ENCODE assay signal across 19 cellular contexts in the genomic region with DNA sequence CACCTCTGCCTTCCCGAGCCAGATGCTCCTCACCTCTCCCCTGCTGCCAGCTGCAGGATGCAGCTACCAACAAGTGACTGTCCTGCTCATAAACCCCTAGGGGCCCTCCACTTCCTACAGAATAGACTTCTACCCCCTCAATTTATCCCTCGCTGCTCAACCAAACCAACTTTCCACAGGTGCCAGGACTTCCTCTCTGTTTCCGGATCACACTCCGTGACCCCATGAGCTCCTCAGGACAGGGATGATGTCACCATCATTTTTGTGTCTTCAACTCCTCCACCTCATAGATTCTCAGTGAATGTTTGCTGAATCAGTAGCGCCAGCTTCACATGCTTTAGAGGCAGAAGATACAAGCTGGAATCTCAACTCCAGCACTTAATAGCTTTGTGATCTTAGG. TPM values are rescaled to one million over a fixed set of nuclear protein-coding genes. Genes with fewer than 3 reads are reported as not detected.
A peak's percentile ranks its signal among the peaks of the same experiment; 100 is the strongest.
DNase-seq lines count a peak whose midpoint lies in the region; ATAC-seq, FAIRE-seq and TF ChIP-seq lines count a peak whose summit lies in the region.
"Had no signal": no experiment of that assay in that cellular context is flagged by ENCODE, and none has a peak within 500 bp of the region (broad histone marks: within the 10 kb centered on the region; RNA-seq: fewer than 3 reads in every experiment).

No MANE protein-coding gene starts in this region.

- H3K27me3 ChIP-seq in GM12878 (replicated peaks in 1 of 2; ENCODE audit: control insufficient read depth in 2 of 2, insufficient read depth in 2 of 2, low read length in 1 of 2) (no peaks in the 10 kb centered on the region), lower lobe of right lung (ENCODE audit: low read depth) (no peaks in the 10 kb centered on the region), hepatocyte (no peaks in the 10 kb centered on the region)
- H3K27me3 ChIP-seq: SJSA1 had no signal

- H3K4me3 ChIP-seq in GM12878 (no peak overlapping the region), lower lobe of right lung (no peak overlapping the region), hepatocyte (no peak overlapping the region)
- H3K4me3 ChIP-seq: SJSA1 had no signal

- no peaks in the 10 kb centered on the region for H3K36me3 ChIP-seq in GM12878 (ENCODE audit: control insufficient read depth in 2 of 2, insufficient read depth in 2 of 2, low read length in 1 of 2)
- no peaks in the 10 kb centered on the region for H3K36me3 ChIP-seq in lower lobe of right lung
- no peaks in the 10 kb centered on the region for H3K36me3 ChIP-seq in hepatocyte (replicated peaks; ENCODE audit: insufficient read depth, low read depth)
- H3K36me3 ChIP-seq: SJSA1 had no signal

- in situ Hi-C loops in GM12878 (cut with MboI): no loop called here

- CTCF ChIA-PET in GM12878 (lab: Yijun Ruan, JAX): interaction anchor here (1.2 to 2.7 kb wide), 5 partner anchors 18 to 85 kb away, joined by 3 to 9 read pairs (median 4); no protein-coding TSS in a partner anchor

- H3K27ac ChIP-seq in GM12878 (ENCODE audit: control insufficient read depth, insufficient read depth): no peak overlapping the region
- H3K27ac ChIP-seq in lower lobe of right lung: no peak overlapping the region
- H3K27ac ChIP-seq in hepatocyte: no peak overlapping the region
- H3K27ac ChIP-seq: SJSA1 had no signal

- H2AFZ ChIP-seq in GM12878 (ENCODE audit: control insufficient read depth, low read depth, low read length) (no peak overlapping the region), hepatocyte (no peak overlapping the region)

- H3K4me3 Mint-ChIP-seq in stimulated activated memory B cell treated with anti-CD40 and anti-IgM and Interleukin-4, amounts not matched to agents 10 μg/mL and 1 μg/mL and 100 μg/mL, for 72 hours: no peak overlapping the region
- H3K4me3 Mint-ChIP-seq: CD8-positive, alpha-beta memory T cell had no signal

- SMC1A ChIA-PET in GM12878 (lab: Charles Lee; ENCODE audit: uncharacterized antibody, unreplicated experiment): interaction anchor here (1.5 to 2.5 kb wide), 4 partner anchors 27 to 78 kb away, joined by 4 to 6 read pairs (median 5); no protein-coding TSS in a partner anchor

- DNase-seq in Kasumi-1 (lab: John Stamatoyannopoulos, UW) (peak; percentile 15 to 16), GM12878 (ENCODE audit: low read depth, low spot score) (no peak), lower lobe of right lung (no peak), hepatocyte (ENCODE audit: low spot score) (no peak)
- DNase-seq: Calu3; CD8-positive, alpha-beta memory T cell; MV-4-11; NCI-H2081; NCI-H2171 treated with DMSO at 0.1 percent for 48 hours; NCI-H524 treated with DMSO at 0.1 percent for 48 hours; NCI-H82 had no signal

- H3K27ac Mint-ChIP-seq in stimulated activated memory B cell treated with anti-CD40 and anti-IgM and Interleukin-4, amounts not matched to agents 10 μg/mL and 1 μg/mL and 100 μg/mL, for 72 hours: peak overlapping the region; percentile 24

- H3K79me2 ChIP-seq in GM12878 (ENCODE audit: control insufficient read depth, insufficient read depth, low read length): no peaks in the 10 kb centered on the region
- no peaks in the 10 kb centered on the region for H3K79me2 ChIP-seq in hepatocyte

- peaks cover 13% of the 10 kb centered on the region for H3K4me1 Mint-ChIP-seq in stimulated activated memory B cell treated with anti-CD40 and anti-IgM and Interleukin-4, amounts not matched to agents 10 μg/mL and 1 μg/mL and 100 μg/mL, for 72 hours
- H3K4me1 Mint-ChIP-seq: CD8-positive, alpha-beta memory T cell had no signal

- no peaks in the 10 kb centered on the region for H3K4me1 ChIP-seq in GM12878 (ENCODE audit: control insufficient read depth, insufficient read depth, low read length)
- H3K4me1 ChIP-seq in lower lobe of right lung: no peaks in the 10 kb centered on the region
- no peaks in the 10 kb centered on the region for H3K4me1 ChIP-seq in hepatocyte (ENCODE audit: insufficient read depth)
- H3K4me1 ChIP-seq: SJSA1 had no signal

- no peak for TF ChIP-seq RAD21 in GM12878 (IDR thresholded peaks at IDR 0.05; ENCODE audit: insufficient read depth, low read depth, low read length)

- TF ChIP-seq EP300 in GM12878 (IDR thresholded peaks at IDR 0.05; ENCODE audit: borderline replicate concordance in 1 of 2, control insufficient read depth in 1 of 2, low read depth in 2 of 2, low read length in 2 of 2): no peak

- H3K9ac ChIP-seq in GM12878 (ENCODE audit: control insufficient read depth, insufficient read depth, low read length): no peak overlapping the region

- WGBS in GM12878 (ENCODE audit: insufficient coverage, insufficient replicate concordance, low lambda C conversion rate, missing lambda C conversion rate): 43% methylated on average over 5 of the region's 5 CpGs
- WGBS in hepatocyte (ENCODE audit: low lambda C conversion rate, missing lambda C conversion rate): 69% methylated on average over 5 of the region's 5 CpGs

- TF ChIP-seq CTCF in GM12878 (IDR thresholded peaks at IDR 0.05 in 2 of 3, conservative IDR thresholded peaks at IDR 0.05 in 1 of 3; ENCODE audit: control insufficient read depth in 2 of 3, extremely low read depth in 1 of 3, insufficient read depth in 1 of 3, low read depth in 3 of 3, low read length in 3 of 3): no peak
- TF ChIP-seq CTCF in lower lobe of right lung (IDR thresholded peaks at IDR 0.05): no peak
- TF ChIP-seq CTCF in hepatocyte (IDR thresholded peaks at IDR 0.05; ENCODE audit: poor library complexity): no peak

- H3K4me2 ChIP-seq in GM12878 (ENCODE audit: control insufficient read depth, insufficient read depth): no peak overlapping the region
- no peak overlapping the region for H3K4me2 ChIP-seq in hepatocyte

- H4K20me1 ChIP-seq in GM12878 (ENCODE audit: control insufficient read depth, insufficient read depth) (no peaks in the 10 kb centered on the region), hepatocyte (ENCODE audit: insufficient read depth, poor library complexity, severe bottlenecking) (no peaks in the 10 kb centered on the region)

- H3K9me3 Mint-ChIP-seq in stimulated activated memory B cell treated with anti-CD40 and anti-IgM and Interleukin-4, amounts not matched to agents 10 μg/mL and 1 μg/mL and 100 μg/mL, for 72 hours: peaks cover 3% of the 10 kb centered on the region

- POLR2A ChIA-PET in GM12878 (lab: Charles Lee): interaction anchor here (1.4 kb wide), 1 partner anchor 54 kb away, joined by 3 read pairs; no protein-coding TSS in a partner anchor

- TF ChIP-seq POLR2A in GM12878 (IDR thresholded peaks at IDR 0.05; ENCODE audit: low read depth, low read length): no peak

- peak; percentile 52 for ATAC-seq in GM18909 (IDR thresholded peaks at IDR 0.05; ENCODE audit: poor library complexity, unreplicated experiment)
- ATAC-seq in GM12878: no peak
- ATAC-seq in stimulated activated memory B cell treated with anti-CD40 and anti-IgM and Interleukin-4, amounts not matched to agents 10 μg/mL and 1 μg/mL and 100 μg/mL, for 72 hours: no peak
- ATAC-seq in lower lobe of right lung: no peak
- ATAC-seq in HG03108 (IDR thresholded peaks at IDR 0.05; ENCODE audit: unreplicated experiment): no peak
- ATAC-seq: Right ventricle myocardium inferior had no signal

- H3K27me3 Mint-ChIP-seq in stimulated activated memory B cell treated with anti-CD40 and anti-IgM and Interleukin-4, amounts not matched to agents 10 μg/mL and 1 μg/mL and 100 μg/mL, for 72 hours: no peaks in the 10 kb centered on the region

- intact Hi-C loops in GM12878 (cut with micrococcal nuclease; ENCODE audit: unreplicated experiment) (no loop called here), lower lobe of right lung (cut with DNase I) (no loop called here)

- RAD21 ChIA-PET in GM12878 (lab: Charles Lee; ENCODE audit: unreplicated experiment): interaction anchor here (1.1 to 1.4 kb wide), 2 partner anchors 35 to 57 kb away, joined by 5 to 6 read pairs; no protein-coding TSS in a partner anchor

- peaks cover 2% of the 10 kb centered on the region; the same call in 2 of the 3 replicates for H3K9me3 ChIP-seq in GM12878 (replicated peaks; ENCODE audit: control insufficient read depth, insufficient read depth, low read length)
- H3K9me3 ChIP-seq in lower lobe of right lung: no peaks in the 10 kb centered on the region
- no peaks in the 10 kb centered on the region for H3K9me3 ChIP-seq in hepatocyte (ENCODE audit: low read depth)
- H3K9me3 ChIP-seq: SJSA1 had no signal

- H3K9me2 ChIP-seq in hepatocyte (replicated peaks; ENCODE audit: insufficient read depth): no peaks in the 10 kb centered on the region

- H3K36me3 Mint-ChIP-seq in stimulated activated memory B cell treated with anti-CD40 and anti-IgM and Interleukin-4, amounts not matched to agents 10 μg/mL and 1 μg/mL and 100 μg/mL, for 72 hours: no peaks in the 10 kb centered on the region

- FAIRE-seq in GM12878 (lab: Jason Lieb, UNC): no peak
- FAIRE-seq: G401.6, RCC 7860 had no signal

- BruUV-seq in GM12878 (replicated peaks; lab: Mats Ljungman, UMichigan): no TSS peak

TF ChIP-seq in GM12878, 131 proteins besides CTCF, POLR2A, EP300 and RAD21:
- TF ChIP-seq EED (IDR thresholded peaks at IDR 0.05; ENCODE audit: low read depth) (peak; percentile 32; the same call in 1 of the 2 replicates), RFX5 (IDR thresholded peaks at IDR 0.05; ENCODE audit: low read depth, low read length) (no peak), HCFC1 (IDR thresholded peaks at IDR 0.05; ENCODE audit: low read length) (no peak), NR2C1 (IDR thresholded peaks at IDR 0.05) (no peak), CREB1 (IDR thresholded peaks at IDR 0.05; ENCODE audit: low read depth) (no peak), NFXL1 (IDR thresholded peaks at IDR 0.05; ENCODE audit: borderline replicate concordance) (no peak), BHLHE40 (IDR thresholded peaks at IDR 0.05; ENCODE audit: borderline replicate concordance in 1 of 2, low read depth in 2 of 2, low read length in 1 of 2) (no peak)

RNA-seq across cellular contexts. Expression of gene ADRB1, which starts 25.8 kb away (rescaled TPM):
- total RNA-seq in GM12878 (2013; cell fraction: nucleolus; rRNA removed): 3.0 and 3.1 TPM in 2 replicates
- 2.7 and 2.9 TPM in 2 replicates for total RNA-seq in GM12878 (2014; rRNA removed)
- 1.2 and 1.3 TPM in 2 replicates for total RNA-seq in GM12878 (2014; rRNA removed; fragmentation: Illumina TruSeq; extraction: Trizol)
- total RNA-seq in GM12878 (2021): 3.9 and 4.5 TPM in 2 replicates
- polyA plus RNA-seq in GM12878 (2011; ENCODE audit: low read depth): 0.13 TPM
- 0.23 and 0.26 TPM in 2 replicates for polyA plus RNA-seq in GM12878 (2011; rRNA removed)
- 0.21 and 0.30 TPM in 2 replicates for polyA plus RNA-seq in GM12878 (2011; cell fraction: cytosol; rRNA removed)
- 1.4 and 1.9 TPM in 2 replicates for polyA plus RNA-seq in GM12878 (2011; cell fraction: nucleus; rRNA removed)
- polyA plus RNA-seq in GM12878 (2012): 0.53 and 0.77 TPM in 2 replicates
- 1.0 and 1.8 TPM in 2 replicates for polyA plus RNA-seq in GM12878 (2014; fragmentation: Illumina TruSeq; extraction: Trizol)
- 1 to 10 TPM in 1 of 2 experiments, under 1 TPM in 1; 0.99 to 2.8 TPM for polyA plus RNA-seq in GM12878 (2014; fragmentation: Nextera tagmentation; extraction: Ambion mirVana)
- polyA plus RNA-seq in GM12878 (2014; rRNA removed): 2.2 and 2.5 TPM in 2 replicates
- under 1 TPM; 0.39 to 0.92 TPM for polyA plus RNA-seq in GM12878 (2016; fragmentation: Nextera tagmentation; extraction: Ambion mirVana)
- 0.52 and 0.59 TPM in 2 replicates for polyA minus RNA-seq in GM12878 (2011; rRNA and poly(A)+ RNA removed)
- polyA minus RNA-seq in GM12878 (2011; cell fraction: cytosol; rRNA and poly(A)+ RNA removed): not detected in 2 replicates
- polyA minus RNA-seq in GM12878 (2011; cell fraction: nucleus; rRNA and poly(A)+ RNA removed): 0.97 and 1.4 TPM in 2 replicates
- total RNA-seq in lower lobe of right lung: 35.6 TPM
- 1.0 and 1.2 TPM in 2 replicates for total RNA-seq in hepatocyte
- 0.10 and 0.60 TPM in 2 replicates for polyA plus RNA-seq in hepatocyte
- total RNA-seq: Daoy had no signal
- polyA plus RNA-seq: CD8-positive, alpha-beta memory T cell had no signal

Comparison
In these comparisons a context has a peak if more than half of its experiments do, and no peak if none do; other contexts are left out.
1. DNase-seq: peak in Kasumi-1 (2 of 2); none in GM12878 (single experiment), lower lobe of right lung (single experiment) and hepatocyte (single experiment).